ENCODE assay signal across 18 cellular contexts in the genomic region with DNA sequence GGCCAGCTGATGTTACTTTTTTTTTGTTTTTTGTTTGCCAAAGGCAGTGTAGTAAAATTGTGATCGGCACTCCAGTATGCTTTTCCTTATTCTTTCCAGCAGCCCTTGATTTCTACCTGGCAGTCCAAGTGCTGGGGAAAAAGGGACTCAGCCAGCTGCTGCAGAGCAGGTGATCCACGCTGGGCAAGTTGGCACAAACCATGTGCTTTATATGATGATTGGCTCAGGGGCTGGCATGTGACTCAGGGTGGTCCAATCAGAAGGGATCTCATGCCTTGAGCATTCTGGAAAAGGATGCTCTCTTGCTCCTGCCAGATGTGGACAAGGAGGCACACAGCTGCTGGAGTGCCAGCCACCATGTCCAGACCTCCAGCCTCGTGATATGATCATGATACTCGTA.
"Had no signal": no experiment of that assay in that cellular context is flagged by ENCODE, and none has a peak within 500 bp of the region (broad histone marks: within the 10 kb centered on the region; RNA-seq: fewer than 3 reads in every experiment).

No MANE protein-coding gene starts in this region.

- H3K36me3 ChIP-seq: brain microvascular endothelial cell, neural progenitor cell, pancreas, spleen, upper lobe of left lung had no signal

- H3K9me3 ChIP-seq: pancreas, sigmoid colon, spleen, testis, upper lobe of left lung had no signal

- H3K27ac ChIP-seq: brain microvascular endothelial cell, neural progenitor cell, pancreas, sigmoid colon, spleen, testis, upper lobe of left lung had no signal

- H3K9me3 Mint-ChIP-seq: activated T-helper 1 cell treated with anti-CD3 and anti-CD28 coated beads, Interleukin-12 subunit alpha, Interleukin-12 subunit beta, Interleukin-2, Interleukin-4 antibody, amounts not matched to agents 30 ng/mL and 10 ng/mL and 1 ng/mL, durations not matched to agents 14 hours and 24 hours and 36 hours; stimulated activated naive CD8-positive, alpha-beta T cell treated with anti-CD3 and anti-CD28 coated beads, Interleukin-15, amount 100 ng/mL, for 72 hours had no signal

- H3K27me3 Mint-ChIP-seq: stimulated activated naive CD8-positive, alpha-beta T cell treated with anti-CD3 and anti-CD28 coated beads, Interleukin-15, amount 100 ng/mL, for 72 hours had no signal

- H3K27ac Mint-ChIP-seq: activated T-helper 1 cell treated with anti-CD3 and anti-CD28 coated beads, Interleukin-12 subunit alpha, Interleukin-12 subunit beta, Interleukin-2, Interleukin-4 antibody, amounts not matched to agents 30 ng/mL and 10 ng/mL and 1 ng/mL, durations not matched to agents 14 hours and 24 hours and 36 hours; neural progenitor cell; stimulated activated naive CD8-positive, alpha-beta T cell treated with anti-CD3 and anti-CD28 coated beads, Interleukin-15, amount 100 ng/mL, for 72 hours had no signal

- H3K4me3 ChIP-seq: neural progenitor cell, pancreas, sigmoid colon, spleen, testis, upper lobe of left lung had no signal

- H3K27me3 ChIP-seq: neural progenitor cell, pancreas, sigmoid colon, spleen, testis, upper lobe of left lung had no signal

- ATAC-seq: left cardiac atrium; pancreas; stimulated activated naive CD8-positive, alpha-beta T cell treated with anti-CD3 and anti-CD28 coated beads, Interleukin-15, amount 100 ng/mL, for 72 hours had no signal

- H3K4me3 Mint-ChIP-seq: activated T-helper 1 cell treated with anti-CD3 and anti-CD28 coated beads, Interleukin-12 subunit alpha, Interleukin-12 subunit beta, Interleukin-2, Interleukin-4 antibody, amounts not matched to agents 30 ng/mL and 10 ng/mL and 1 ng/mL, durations not matched to agents 14 hours and 24 hours and 36 hours; stimulated activated naive CD8-positive, alpha-beta T cell treated with anti-CD3 and anti-CD28 coated beads, Interleukin-15, amount 100 ng/mL, for 72 hours had no signal

- DNase-seq: activated CD4-positive, alpha-beta T cell treated with anti-CD3 and anti-CD28 coated beads, Interleukin-2, amount 50 U/mL, for 1 hour; activated CD8-positive, alpha-beta memory T cell treated with anti-CD3 and anti-CD28 coated beads for 24 hours; activated naive CD4-positive, alpha-beta T cell treated with Interleukin-2 at 50 U/mL for 16 hours; anterior cingulate cortex; brain microvascular endothelial cell; cortex of kidney; effector CD8-positive, alpha-beta T cell; foreskin fibroblast; left cardiac atrium; midbrain; pancreas; sigmoid colon; spleen; stimulated activated naive CD8-positive, alpha-beta T cell treated with anti-CD3 and anti-CD28 coated beads, Interleukin-15, amount 100 ng/mL, for 72 hours; testis; upper lobe of left lung had no signal

- H3K4me1 ChIP-seq: pancreas, testis had no signal
